In genomic region chr3:17322106-17322793, GRCh38 we compare ENCODE assay signal across 12 cellular contexts.
DNase-seq lines count a peak whose midpoint lies in the region; ATAC-seq, FAIRE-seq and TF ChIP-seq lines count a peak whose summit lies in the region.
"Had no signal": no experiment of that assay in that cellular context is flagged by ENCODE, and none has a peak within 500 bp of the region (broad histone marks: within the 10 kb centered on the region; RNA-seq: fewer than 3 reads in every experiment).

No MANE protein-coding gene starts in this region.

- no peak for ATAC-seq in Right ventricle myocardium superior (ENCODE audit: poor library complexity)
- peak; percentile 69 for ATAC-seq in GM21825 (IDR thresholded peaks at IDR 0.05; ENCODE audit: unreplicated experiment)
- peak; percentile 27 to 52 for ATAC-seq in stimulated activated naive B cell treated with anti-CD40 and anti-IgM and Interleukin-4, amounts not matched to agents 10 μg/mL and 1 μg/mL and 100 μg/mL, for 72 hours (replicated peaks)
- ATAC-seq: body of pancreas had no signal

- peak overlapping the region; percentile 21 to 36 for H3K4me3 Mint-ChIP-seq in stimulated activated naive B cell treated with anti-CD40 and anti-IgM and Interleukin-4, amounts not matched to agents 10 μg/mL and 1 μg/mL and 100 μg/mL, for 72 hours

- no peak for TF ChIP-seq CTCF in cardiac muscle cell (IDR thresholded peaks at IDR 0.05; ENCODE audit: low read depth, low read length)

- peak overlapping the region; percentile 19 for H3K27ac ChIP-seq in cardiac muscle cell
- H3K27ac ChIP-seq: body of pancreas, esophagus muscularis mucosa had no signal

- H3K9me3 ChIP-seq in cardiac muscle cell (ENCODE audit: low read depth): no peaks in the 10 kb centered on the region
- H3K9me3 ChIP-seq: body of pancreas, esophagus muscularis mucosa had no signal

- intact Hi-C loops in Right ventricle myocardium superior (cut with DNase I): no loop called here

- H3K4me3 ChIP-seq in cardiac muscle cell: no peak overlapping the region
- H3K4me3 ChIP-seq: body of pancreas, esophagus muscularis mucosa had no signal

- no peak for FAIRE-seq in frontal cortex (lab: Jason Lieb, UNC)

- H3K36me3 ChIP-seq in cardiac muscle cell: no peaks in the 10 kb centered on the region
- H3K36me3 ChIP-seq: esophagus muscularis mucosa had no signal

- H3K4me1 ChIP-seq in cardiac muscle cell (ENCODE audit: low read depth): peaks cover 8% of the 10 kb centered on the region
- H3K4me1 ChIP-seq: body of pancreas, esophagus muscularis mucosa had no signal

- H3K27ac Mint-ChIP-seq in stimulated activated naive B cell treated with anti-CD40 and anti-IgM and Interleukin-4, amounts not matched to agents 10 μg/mL and 1 μg/mL and 100 μg/mL, for 72 hours: no peak overlapping the region

- no peaks in the 10 kb centered on the region for H3K9me3 Mint-ChIP-seq in stimulated activated naive B cell treated with anti-CD40 and anti-IgM and Interleukin-4, amounts not matched to agents 10 μg/mL and 1 μg/mL and 100 μg/mL, for 72 hours

- peaks cover 7 to 16% of the 10 kb centered on the region in 2 donors for H3K4me1 Mint-ChIP-seq in stimulated activated naive B cell treated with anti-CD40 and anti-IgM and Interleukin-4, amounts not matched to agents 10 μg/mL and 1 μg/mL and 100 μg/mL, for 72 hours

- no peaks in the 10 kb centered on the region for H3K27me3 Mint-ChIP-seq in stimulated activated naive B cell treated with anti-CD40 and anti-IgM and Interleukin-4, amounts not matched to agents 10 μg/mL and 1 μg/mL and 100 μg/mL, for 72 hours

- H3K36me3 Mint-ChIP-seq in stimulated activated naive B cell treated with anti-CD40 and anti-IgM and Interleukin-4, amounts not matched to agents 10 μg/mL and 1 μg/mL and 100 μg/mL, for 72 hours: peaks cover 11 to 20% of the 10 kb centered on the region in 2 donors

- DNase-seq in cardiac muscle cell (ENCODE audit: low read depth in 1 of 2, low spot score in 1 of 2): no peak
- no peak for DNase-seq in Right ventricle myocardium superior
- DNase-seq in OCI-M1 (lab: John Stamatoyannopoulos, UW): peak; percentile 43
- no peak for DNase-seq in stimulated activated naive B cell treated with anti-CD40 and anti-IgM and Interleukin-4, amounts not matched to agents 10 μg/mL and 1 μg/mL and 100 μg/mL, for 72 hours
- no peak for DNase-seq in NCI-H69 (lab: John Stamatoyannopoulos, UW)
- no peak for DNase-seq in frontal cortex (ENCODE audit: low spot score in 2 of 2)
- DNase-seq in HT-29 (ENCODE audit: low spot score): no peak
- DNase-seq: body of pancreas, NCI-H1105, small intestine had no signal

- no peaks in the 10 kb centered on the region for H3K27me3 ChIP-seq in cardiac muscle cell
- H3K27me3 ChIP-seq: body of pancreas, esophagus muscularis mucosa had no signal
